8 cellular contexts compared by ENCODE assay signal in the genomic region with DNA sequence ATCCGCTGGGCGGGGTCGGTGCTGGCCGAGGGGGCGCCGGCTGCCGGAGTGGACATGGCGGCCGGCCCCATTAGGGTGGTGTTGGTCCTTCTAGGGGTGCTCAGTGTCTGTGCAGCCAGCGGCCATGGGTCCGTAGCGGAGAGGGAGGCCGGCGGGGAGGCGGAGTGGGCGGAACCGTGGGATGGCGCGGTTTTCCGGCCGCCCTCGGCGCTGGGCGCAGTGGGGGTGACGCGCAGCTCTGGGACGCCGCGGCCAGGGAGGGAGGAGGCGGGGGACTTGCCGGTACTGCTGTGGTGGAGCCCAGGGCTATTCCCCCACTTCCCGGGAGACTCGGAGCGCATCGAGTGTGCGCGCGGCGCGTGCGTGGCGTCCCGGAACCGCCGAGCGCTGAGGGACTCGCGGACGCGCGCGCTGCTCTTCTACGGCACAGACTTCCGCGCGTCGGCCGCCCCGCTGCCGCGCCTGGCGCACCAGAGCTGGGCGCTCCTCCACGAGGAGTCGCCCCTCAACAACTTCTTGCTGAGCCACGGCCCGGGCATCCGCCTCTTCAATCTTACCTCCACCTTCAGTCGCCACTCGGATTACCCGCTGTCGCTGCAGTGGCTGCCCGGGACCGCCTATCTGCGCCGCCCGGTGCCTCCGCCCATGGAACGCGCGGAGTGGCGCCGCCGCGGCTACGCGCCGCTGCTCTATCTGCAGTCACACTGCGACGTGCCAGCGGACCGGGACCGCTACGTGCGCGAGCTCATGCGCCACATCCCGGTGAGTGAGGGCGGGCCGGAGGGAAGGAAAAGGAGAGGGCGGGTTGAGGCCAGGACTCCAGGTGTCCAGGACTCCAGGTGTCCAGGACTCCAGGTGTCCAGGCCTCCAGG. TPM values are rescaled to one million over a fixed set of nuclear protein-coding genes. Genes with fewer than 3 reads are reported as not detected.
DNase-seq lines count a peak whose midpoint lies in the region; ATAC-seq and TF ChIP-seq lines count a peak whose summit lies in the region.

No MANE protein-coding gene starts in this region.

- H3K4me1 Mint-ChIP-seq in T-helper 17 cell, result peaks cover 47% of the 10 kb centered on the region

- H3K4me3 Mint-ChIP-seq in T-helper 17 cell, result peak overlapping the region; percentile 96

- no peaks in the 10 kb centered on the region; the same call in 1 of the 2 replicates for H3K79me2 ChIP-seq in KMS-11 (ENCODE audit: insufficient read depth, low read depth)

- H3K27ac ChIP-seq in KMS-11 (peak overlapping the region; percentile 48), angular gyrus (ENCODE audit: low read depth, low read length) (peak overlapping the region; percentile 94), right cardiac atrium (ENCODE audit: low read length) (peak overlapping the region; percentile 96), rectal smooth muscle tissue (ENCODE audit: low read depth, low read length) (peak overlapping the region; percentile 96), vagina (peak overlapping the region; percentile 95)

- peaks cover 10% of the 10 kb centered on the region for H3K36me3 Mint-ChIP-seq in T-helper 17 cell (ENCODE audit: low read depth)

- H3K4me3 ChIP-seq in KMS-11 (IDR thresholded peaks at IDR 0.05; ENCODE audit: insufficient read depth, low read depth, low read length), result no peak overlapping the region
- H3K4me3 ChIP-seq in right cardiac atrium (ENCODE audit: low read length), result peak overlapping the region; percentile 67
- peak overlapping the region; percentile 93 for H3K4me3 ChIP-seq in rectal smooth muscle tissue (ENCODE audit: low read length)
- H3K4me3 ChIP-seq in vagina, result peak overlapping the region; percentile 78 to 79

- under 1% methylated on average over 101 of the region's 101 CpGs for WGBS in right cardiac atrium

- peak overlapping the region; percentile 85 for H3K27ac Mint-ChIP-seq in T-helper 17 cell

- peak; percentile 89 for DNase-seq in GM03348 (ENCODE audit: low spot score)
- DNase-seq in T-helper 17 cell, result peak; percentile 69 to 78 (median 77)
- peak; percentile 87 to 94 (median 93) for DNase-seq in right cardiac atrium
- DNase-seq in vagina (ENCODE audit: extremely low spot score in 2 of 2), result peak in 1 of 2 donors; percentile 90

- peak overlapping the region; percentile 59 for H3K9ac ChIP-seq in KMS-11
- peak overlapping the region; percentile 78 for H3K9ac ChIP-seq in rectal smooth muscle tissue (ENCODE audit: low read length)

- H4K20me1 ChIP-seq in KMS-11 (ENCODE audit: insufficient read depth), result no peaks in the 10 kb centered on the region

- H2AFZ ChIP-seq in KMS-11 (ENCODE audit: low read depth), result peak overlapping the region; percentile 85

- peaks cover 29% of the 10 kb centered on the region for H3K4me1 ChIP-seq in KMS-11 (ENCODE audit: low read depth, poor library complexity, severe bottlenecking)
- H3K4me1 ChIP-seq in right cardiac atrium (ENCODE audit: control insufficient read depth, insufficient read depth, low read length), result peaks cover 9% of the 10 kb centered on the region
- H3K4me1 ChIP-seq in rectal smooth muscle tissue (ENCODE audit: control insufficient read depth, insufficient read depth, low read length), result peaks cover 17% of the 10 kb centered on the region
- peaks cover 40% of the 10 kb centered on the region for H3K4me1 ChIP-seq in vagina

- H3K9me3 ChIP-seq in T-helper 17 cell (ENCODE audit: control insufficient read depth, low read length, poor library complexity, severe bottlenecking) (no peaks in the 10 kb centered on the region), right cardiac atrium (ENCODE audit: control insufficient read depth, low read length) (no peaks in the 10 kb centered on the region), vagina (no peaks in the 10 kb centered on the region)

- peak in 1 of 2 donors; percentile 91 for TF ChIP-seq POLR2A in vagina (IDR thresholded peaks at IDR 0.05)

- H3K36me3 ChIP-seq in KMS-11 (ENCODE audit: insufficient read depth), result no peaks in the 10 kb centered on the region
- H3K36me3 ChIP-seq in rectal smooth muscle tissue (ENCODE audit: control insufficient read depth, insufficient read depth, low read length), result peaks cover 19% of the 10 kb centered on the region
- H3K36me3 ChIP-seq in vagina, result peaks cover 0 to 49% of the 10 kb centered on the region in 2 donors

- ATAC-seq in GM21737 (IDR thresholded peaks at IDR 0.05; ENCODE audit: unreplicated experiment) (peak; percentile 59), T-helper 17 cell (peak; percentile 75), right cardiac atrium (peak; percentile 87 to 88)

- H3K27me3 Mint-ChIP-seq in T-helper 17 cell, result no peaks in the 10 kb centered on the region

- intact Hi-C loops in right cardiac atrium (cut with DNase I), result no loop called here
- intact Hi-C loops in vagina (cut with DNase I), result no loop called here

- peak overlapping the region; percentile 49 for H3K4me2 ChIP-seq in KMS-11

- no peaks in the 10 kb centered on the region for H3K27me3 ChIP-seq in KMS-11 (ENCODE audit: insufficient read depth, low read depth)
- no peaks in the 10 kb centered on the region for H3K27me3 ChIP-seq in right cardiac atrium (ENCODE audit: control insufficient read depth, insufficient read depth)
- H3K27me3 ChIP-seq in rectal smooth muscle tissue (ENCODE audit: control insufficient read depth, insufficient read depth, low read length), result no peaks in the 10 kb centered on the region
- H3K27me3 ChIP-seq in vagina, result no peaks in the 10 kb centered on the region

- TF ChIP-seq CTCF in KMS-11 (conservative IDR thresholded peaks at IDR 0.05; ENCODE audit: low read depth, low read length) (no peak), vagina (IDR thresholded peaks at IDR 0.05) (no peak)

RNA-seq across cellular contexts. Expression of a gene that starts 9.3 kb away (rescaled TPM):
- total RNA-seq in T-helper 17 cell (1 to 10 TPM; 6.6 to 7.6 TPM), right cardiac atrium (10 to 100 TPM; 20.6 to 28.1 (median 23.2) TPM), vagina (19.6 TPM)
- polyA plus RNA-seq in right cardiac atrium, result 76.8 TPM

RNA-seq across cellular contexts. Expression of a gene that starts 12.9 kb away (rescaled TPM):
- total RNA-seq in T-helper 17 cell (10 to 100 TPM; 71.7 to 74.7 TPM), right cardiac atrium (10 to 100 TPM; 53.3 to 67.3 (median 62.9) TPM), vagina (123 TPM)
- 61.2 TPM for polyA plus RNA-seq in right cardiac atrium

RNA-seq across cellular contexts. Expression of a gene that starts 28.3 kb away (rescaled TPM):
- 10 to 100 TPM; 85.0 to 85.5 TPM for total RNA-seq in T-helper 17 cell
- 10 to 100 TPM; 43.7 to 50.9 (median 46.2) TPM for total RNA-seq in right cardiac atrium
- polyA plus RNA-seq in right cardiac atrium, result 30.6 TPM
- 47.9 TPM for total RNA-seq in vagina

RNA-seq across cellular contexts. Expression of a gene that starts 38.9 kb away (rescaled TPM):
- total RNA-seq in T-helper 17 cell, result 10 to 100 TPM; 80.6 to 80.9 TPM
- total RNA-seq in right cardiac atrium, result 10 to 100 TPM; 13.8 to 17.5 (median 15.5) TPM
- polyA plus RNA-seq in right cardiac atrium, result 9.6 TPM
- 52.8 TPM for total RNA-seq in vagina
